8 cellular contexts compared by ENCODE assay signal in genomic region chr6:16683524-16684194, GRCh38.
DNase-seq lines count a peak whose midpoint lies in the region; ATAC-seq, FAIRE-seq and TF ChIP-seq lines count a peak whose summit lies in the region.

No MANE protein-coding gene starts in this region.

- ATAC-seq in HG02798 (IDR thresholded peaks at IDR 0.05; ENCODE audit: poor library complexity, unreplicated experiment) (no peak), GM21737 (IDR thresholded peaks at IDR 0.05; ENCODE audit: unreplicated experiment) (no peak)

- no peak for TF ChIP-seq CTCF in cardiac fibroblast (IDR thresholded peaks at IDR 0.05; ENCODE audit: low read depth, low read length)

- peak overlapping the region in 10 of 11 experiments; percentile 39 to 75 (median 70); a peak in 19 of 22 replicates for H3K9ac ChIP-seq in BLaER1 treated with 17β-estradiol and CSF1 and Interleukin-3, amounts not matched to agents 10 nM and 100 nM

- no peak for FAIRE-seq in GM19239 (lab: Jason Lieb, UNC)

- peaks cover 0 to 17% (median 0%) of the 10 kb centered on the region in 11 experiments; a peak in 6 of 22 replicates for H3K36me3 ChIP-seq in BLaER1 treated with 17β-estradiol and CSF1 and Interleukin-3, amounts not matched to agents 10 nM and 100 nM
- no peaks in the 10 kb centered on the region for H3K36me3 ChIP-seq in muscle layer of duodenum (ENCODE audit: control insufficient read depth in 1 of 2, insufficient read depth in 2 of 2, low read length in 2 of 2)

- peaks cover 0 to 16% (median 0%) of the 10 kb centered on the region in 11 experiments; a peak in 4 of 22 replicates for H3K27me3 ChIP-seq in BLaER1 treated with 17β-estradiol and CSF1 and Interleukin-3, amounts not matched to agents 10 nM and 100 nM
- H3K27me3 ChIP-seq in muscle layer of duodenum (ENCODE audit: low read depth, low read length), result no peaks in the 10 kb centered on the region

- peaks cover 30 to 87% (median 53%) of the 10 kb centered on the region in 10 experiments for H3K4me1 ChIP-seq in BLaER1 treated with 17β-estradiol and CSF1 and Interleukin-3, amounts not matched to agents 10 nM and 100 nM
- H3K4me1 ChIP-seq in muscle layer of duodenum (ENCODE audit: control insufficient read depth in 1 of 2, insufficient read depth in 2 of 2, low read length in 2 of 2), result peaks cover 10 to 12% of the 10 kb centered on the region in 2 donors

- H3K27ac ChIP-seq in BLaER1 treated with 17β-estradiol and CSF1 and Interleukin-3, amounts not matched to agents 10 nM and 100 nM, result peak overlapping the region; percentile 29 to 91 (median 86); a peak in 21 of 22 replicates
- peak overlapping the region; percentile 7 for H3K27ac ChIP-seq in muscle layer of duodenum (ENCODE audit: low read length)

- H3K4me2 ChIP-seq in BLaER1 treated with 17β-estradiol and CSF1 and Interleukin-3, amounts not matched to agents 10 nM and 100 nM, result peak overlapping the region; percentile 71 to 91 (median 80)

- peak overlapping the region in 2 of 10 experiments; percentile 11 to 12; a peak in 2 of 20 replicates for H3K4me3 ChIP-seq in BLaER1 treated with 17β-estradiol and CSF1 and Interleukin-3, amounts not matched to agents 10 nM and 100 nM
- H3K4me3 ChIP-seq in cardiac fibroblast (replicated peaks in 1 of 2; ENCODE audit: low read depth in 2 of 2, low read length in 2 of 2), result no peak overlapping the region
- no peak overlapping the region for H3K4me3 ChIP-seq in muscle layer of duodenum (ENCODE audit: low read depth in 1 of 2, low read length in 2 of 2)

- H3K9me3 ChIP-seq in BLaER1 treated with 17β-estradiol and CSF1 and Interleukin-3, amounts not matched to agents 10 nM and 100 nM (replicated peaks in 1 of 11), result no peaks in the 10 kb centered on the region
- H3K9me3 ChIP-seq in muscle layer of duodenum (ENCODE audit: control insufficient read depth in 1 of 2, low read length in 2 of 2), result no peaks in the 10 kb centered on the region

- peaks cover 0 to 90% (median 0%) of the 10 kb centered on the region in 11 experiments; a peak in 4 of 22 replicates for H4K20me1 ChIP-seq in BLaER1 treated with 17β-estradiol and CSF1 and Interleukin-3, amounts not matched to agents 10 nM and 100 nM

- peak; percentile 85 for DNase-seq in MV-4-11 (lab: John Stamatoyannopoulos, UW)
- DNase-seq in cardiac fibroblast (ENCODE audit: low read depth in 2 of 2), result peak; percentile 84 to 87
- DNase-seq in NCI-H2227 (lab: John Stamatoyannopoulos, UW; ENCODE audit: unreplicated experiment), result no peak
- no peak for DNase-seq in GM19239 (ENCODE audit: insufficient read length, low spot score)

Comparison
In these comparisons a context has a peak if more than half of its experiments do, and no peak if none do; other contexts are left out.
1. DNase-seq: peak in MV-4-11 (single experiment) and cardiac fibroblast (2 of 2); none in NCI-H2227 (single experiment) and GM19239 (single experiment).